20 cellular contexts compared by ENCODE assay signal in genomic region chr6:75301088-75301487, GRCh38. TPM values are rescaled to one million over a fixed set of nuclear protein-coding genes. Genes with fewer than 3 reads are reported as not detected.
DNase-seq lines count a peak whose midpoint lies in the region; ATAC-seq, FAIRE-seq and TF ChIP-seq lines count a peak whose summit lies in the region.
"Had no signal": no experiment of that assay in that cellular context is flagged by ENCODE, and none has a peak within 500 bp of the region (broad histone marks: within the 10 kb centered on the region; RNA-seq: fewer than 3 reads in every experiment).

No MANE protein-coding gene starts in this region.

- ATAC-seq in left ventricle myocardium superior (no peak), pancreas (no peak)
- ATAC-seq: CD8-positive, alpha-beta T cell had no signal

- H3K27me3 ChIP-seq in cardiac muscle cell: no peaks in the 10 kb centered on the region
- H3K27me3 ChIP-seq in pancreas: no peaks in the 10 kb centered on the region
- H3K27me3 ChIP-seq: BE2C, BLaER1 had no signal

- H3K4me3 ChIP-seq in cardiac muscle cell: no peak overlapping the region
- H3K4me3 ChIP-seq in pancreas: no peak overlapping the region
- H3K4me3 ChIP-seq: BLaER1 had no signal

- peak overlapping the region; percentile 57 for H3K27ac ChIP-seq in cardiac muscle cell
- H3K27ac ChIP-seq in pancreas: no peak overlapping the region
- H3K27ac ChIP-seq: BLaER1, C4-2B had no signal

- no peak for TF ChIP-seq CTCF in cardiac muscle cell (IDR thresholded peaks at IDR 0.05; ENCODE audit: low read depth, low read length)
- TF ChIP-seq CTCF in pancreas (IDR thresholded peaks at IDR 0.05): no peak

- no peak for DNase-seq in cardiac muscle cell (ENCODE audit: low read depth in 1 of 2, low spot score in 1 of 2)
- DNase-seq in left ventricle myocardium superior: no peak
- no peak for DNase-seq in GM19239 (ENCODE audit: insufficient read length, low spot score)
- no peak for DNase-seq in NCI-H446 (lab: John Stamatoyannopoulos, UW)
- DNase-seq in pancreas: no peak
- DNase-seq: 8988T; ACHN; BE2C; Caco-2; Calu3; CD4-positive, alpha-beta T cell; CD8-positive, alpha-beta T cell; DMS79 treated with DMSO at 0.1 percent for 48 hours; GF-D8 had no signal

- FAIRE-seq in GM19239 (lab: Jason Lieb, UNC) (peak; percentile 55), pancreas (lab: Jason Lieb, UNC) (no peak)
- FAIRE-seq: A204.1, D721Med, G401.6, GM12891 had no signal

- 89 to 93% methylated on average over 2 of the region's 2 CpGs for WGBS in pancreas, 2 donors

- intact Hi-C loops in left ventricle myocardium superior (cut with micrococcal nuclease): loop anchor here (5.0 kb wide), 1 partner anchor 51 kb away; no protein-coding TSS in a partner anchor
- intact Hi-C loops in pancreas (cut with DNase I): loop anchor here in 1 of 3 donors (10.0 kb wide), 1 partner anchor 224 kb away; no protein-coding TSS in a partner anchor

- peaks cover 3% of the 10 kb centered on the region for H3K36me3 ChIP-seq in cardiac muscle cell
- H3K36me3 ChIP-seq in pancreas: no peaks in the 10 kb centered on the region
- H3K36me3 ChIP-seq: BE2C, BLaER1 had no signal

- H3K9me3 ChIP-seq in cardiac muscle cell (ENCODE audit: low read depth): no peaks in the 10 kb centered on the region
- H3K9me3 ChIP-seq in pancreas: no peaks in the 10 kb centered on the region
- H3K9me3 ChIP-seq: BE2C, BLaER1, Caco-2 had no signal

- H3K4me1 ChIP-seq in cardiac muscle cell (ENCODE audit: low read depth): no peaks in the 10 kb centered on the region
- no peaks in the 10 kb centered on the region for H3K4me1 ChIP-seq in pancreas
- H3K4me1 ChIP-seq: BE2C, Caco-2 had no signal

RNA-seq across cellular contexts. Expression of gene TMEM30A, which starts 16.5 kb away (rescaled TPM):
- total RNA-seq in cardiac muscle cell (25.3 and 30.0 TPM in 2 replicates), left ventricle myocardium superior (43.9 TPM), pancreas (10 to 100 TPM; 61.4 to 85.5 (median 70.5) TPM)
- polyA plus RNA-seq in cardiac muscle cell (33.5 and 45.5 TPM in 2 replicates), pancreas (10 to 100 TPM; 21.2 to 44.5 TPM)

RNA-seq across cellular contexts. Expression of gene COX7A2, which starts 57.5 kb away (rescaled TPM):
- total RNA-seq in cardiac muscle cell (184 and 768 TPM in 2 replicates), left ventricle myocardium superior (911 TPM), pancreas (100 to 1,000 TPM in 4 of 6 donors, 10 to 100 TPM in 2; 76.5 to 147 (median 125) TPM)
- polyA plus RNA-seq in cardiac muscle cell (984 and 1,135 TPM in 2 replicates), pancreas (100 to 1,000 TPM; 188 to 214 TPM)
